In genomic region chr16:62383941-62384340, GRCh38 we compare ENCODE assay signal across 3 cellular contexts.
"Had no signal": no experiment of that assay in that cellular context is flagged by ENCODE, and none has a peak within 500 bp of the region (broad histone marks: within the 10 kb centered on the region; RNA-seq: fewer than 3 reads in every experiment).

No MANE protein-coding gene starts in this region.

- DNase-seq: GDM1, GF-D8 had no signal

- H3K4me3 ChIP-seq: GM12878 had no signal

- ATAC-seq: GM12878 had no signal
